Comparison of ENCODE assay signal across 25 cellular contexts in genomic region chr9:103941104-103941503, GRCh38.
"Had no signal": no experiment of that assay in that cellular context is flagged by ENCODE, and none has a peak within 500 bp of the region (broad histone marks: within the 10 kb centered on the region; RNA-seq: fewer than 3 reads in every experiment).

No MANE protein-coding gene starts in this region.

- H3K9me3 Mint-ChIP-seq: activated CD4-positive, alpha-beta memory T cell treated with anti-CD3 and anti-CD28 coated beads for 36 hours; activated naive CD4-positive, alpha-beta T cell treated with anti-CD3 and anti-CD28 coated beads for 36 hours; activated T-cell treated with anti-CD3 and anti-CD28 coated beads, Interleukin-2, amount 50 U/mL, for 72 hours; stimulated activated memory B cell treated with anti-CD40 and anti-IgM and Interleukin-4, amounts not matched to agents 10 μg/mL and 1 μg/mL and 100 μg/mL, for 72 hours had no signal

- H3K36me3 ChIP-seq: colonic mucosa, gastroesophageal sphincter, pancreas, right lobe of liver, stomach, suprapubic skin, transverse colon had no signal

- H3K4me1 Mint-ChIP-seq: stimulated activated memory B cell treated with anti-CD40 and anti-IgM and Interleukin-4, amounts not matched to agents 10 μg/mL and 1 μg/mL and 100 μg/mL, for 72 hours had no signal

- DNase-seq: activated CD4-positive, alpha-beta memory T cell treated with anti-CD3 and anti-CD28 coated beads for 36 hours; activated CD4-positive, alpha-beta T cell treated with anti-CD3 and anti-CD28 coated beads for 48 hours; activated effector memory CD4-positive, alpha-beta T cell treated with Interleukin-2 at 50 U/mL for 16 hours; activated naive CD4-positive, alpha-beta T cell treated with anti-CD3 and anti-CD28 coated beads for 36 hours; activated T-cell treated with anti-CD3 and anti-CD28 coated beads, Interleukin-2, amount 50 U/mL, for 72 hours; amygdala; colonic mucosa; head of caudate nucleus; hypothalamus; left cardiac atrium; pancreas; right lobe of liver; stimulated activated CD4-positive, alpha-beta T cell treated with anti-CD3 and anti-CD28 coated beads, Interleukin-1b, Interleukin-23, amount 100 ng/mL, for 48 hours; stomach; T1000; transverse colon had no signal

- H3K4me3 Mint-ChIP-seq: activated CD4-positive, alpha-beta memory T cell treated with anti-CD3 and anti-CD28 coated beads for 36 hours; activated naive CD4-positive, alpha-beta T cell treated with anti-CD3 and anti-CD28 coated beads for 36 hours; activated T-cell treated with anti-CD3 and anti-CD28 coated beads, Interleukin-2, amount 50 U/mL, for 72 hours; natural killer cell treated with Interleukin-12 subunit alpha and Interleukin-12 subunit beta and Interleukin-15 and Interleukin-18, amount 100 ng/mL, for 72 hours; stimulated activated memory B cell treated with anti-CD40 and anti-IgM and Interleukin-4, amounts not matched to agents 10 μg/mL and 1 μg/mL and 100 μg/mL, for 72 hours had no signal

- H3K9me3 ChIP-seq: colonic mucosa, gastroesophageal sphincter, pancreas, right lobe of liver, stomach, suprapubic skin, transverse colon had no signal

- FAIRE-seq: bronchial epithelial cell, islet of Langerhans, pancreas, urothelium cell line had no signal

- H3K4me3 ChIP-seq: colonic mucosa, gastroesophageal sphincter, pancreas, right lobe of liver, skin epidermis, stomach, suprapubic skin, transverse colon had no signal

- H3K27me3 ChIP-seq: colonic mucosa, gastroesophageal sphincter, pancreas, right lobe of liver, stomach, suprapubic skin, transverse colon had no signal

- H3K4me1 ChIP-seq: colonic mucosa, gastroesophageal sphincter, pancreas, right lobe of liver, stomach, suprapubic skin had no signal

- H3K27ac ChIP-seq: colonic mucosa, epithelial cell of prostate, gastroesophageal sphincter, pancreas, right lobe of liver, skin epidermis, stomach, suprapubic skin, transverse colon had no signal

- H3K36me3 Mint-ChIP-seq: activated CD4-positive, alpha-beta memory T cell treated with anti-CD3 and anti-CD28 coated beads for 36 hours; natural killer cell treated with Interleukin-12 subunit alpha and Interleukin-12 subunit beta and Interleukin-15 and Interleukin-18, amount 100 ng/mL, for 72 hours; stimulated activated memory B cell treated with anti-CD40 and anti-IgM and Interleukin-4, amounts not matched to agents 10 μg/mL and 1 μg/mL and 100 μg/mL, for 72 hours had no signal

- H3K27ac Mint-ChIP-seq: activated CD4-positive, alpha-beta memory T cell treated with anti-CD3 and anti-CD28 coated beads for 36 hours; activated naive CD4-positive, alpha-beta T cell treated with anti-CD3 and anti-CD28 coated beads for 36 hours; activated T-cell treated with anti-CD3 and anti-CD28 coated beads, Interleukin-2, amount 50 U/mL, for 72 hours; natural killer cell treated with Interleukin-12 subunit alpha and Interleukin-12 subunit beta and Interleukin-15 and Interleukin-18, amount 100 ng/mL, for 72 hours; stimulated activated memory B cell treated with anti-CD40 and anti-IgM and Interleukin-4, amounts not matched to agents 10 μg/mL and 1 μg/mL and 100 μg/mL, for 72 hours had no signal

- H3K27me3 Mint-ChIP-seq: activated CD4-positive, alpha-beta memory T cell treated with anti-CD3 and anti-CD28 coated beads for 36 hours; natural killer cell treated with Interleukin-12 subunit alpha and Interleukin-12 subunit beta and Interleukin-15 and Interleukin-18, amount 100 ng/mL, for 72 hours; stimulated activated memory B cell treated with anti-CD40 and anti-IgM and Interleukin-4, amounts not matched to agents 10 μg/mL and 1 μg/mL and 100 μg/mL, for 72 hours had no signal
